Comparison of ENCODE assay signal across 8 cellular contexts in genomic region chr2:57720728-57721627, GRCh38.
A peak's percentile ranks its signal among the peaks of the same experiment; 100 is the strongest.
DNase-seq lines count a peak whose midpoint lies in the region; ATAC-seq and TF ChIP-seq lines count a peak whose summit lies in the region.

No MANE protein-coding gene starts in this region.

- peaks cover 13% of the 10 kb centered on the region for H3K27me3 Mint-ChIP-seq in nephron progenitor cell (ENCODE audit: low read depth, poor library complexity)

- no peaks in the 10 kb centered on the region for H3K36me3 Mint-ChIP-seq in nephron progenitor cell (ENCODE audit: low read depth)

- H3K9me3 Mint-ChIP-seq in nephron progenitor cell, result no peaks in the 10 kb centered on the region

- peak; percentile 99 for ATAC-seq in HG03175 (IDR thresholded peaks at IDR 0.05; ENCODE audit: unreplicated experiment)

- no peak overlapping the region for H3K27ac Mint-ChIP-seq in nephron progenitor cell

- DNase-seq in CMK (ENCODE audit: low read depth) (peak; percentile 15), GM19240 (ENCODE audit: insufficient read length, low spot score) (peak; percentile 41), NCI-H345 treated with DMSO at 0.1 percent for 48 hours (lab: John Stamatoyannopoulos, UW; ENCODE audit: unreplicated experiment) (peak; percentile 13), fibroblast of mammary gland (ENCODE audit: low read depth) (peak; percentile 67), nephron progenitor cell (peak; percentile 54), DMS153 treated with DMSO at 0.1 percent for 48 hours (lab: John Stamatoyannopoulos, UW; ENCODE audit: unreplicated experiment) (no peak)
- DNase-seq in activated CD8-positive, alpha-beta memory T cell treated with anti-CD3 and anti-CD28 coated beads, Interleukin-2, amount 50 U/mL, for 4 hours, result peak; percentile 13

- TF ChIP-seq CTCF in fibroblast of mammary gland (conservative IDR thresholded peaks at IDR 0.05; ENCODE audit: control insufficient read depth, insufficient read depth, low read depth, low read length), result peak; percentile 90
- TF ChIP-seq CTCF in nephron progenitor cell (IDR thresholded peaks at IDR 0.05), result peak; percentile 82

- no peak overlapping the region for H3K4me3 Mint-ChIP-seq in nephron progenitor cell

- H3K4me3 ChIP-seq in fibroblast of mammary gland (ENCODE audit: control insufficient read depth, low read depth, low read length), result no peak overlapping the region

- peaks cover 8% of the 10 kb centered on the region for H3K4me1 Mint-ChIP-seq in nephron progenitor cell
